9 cellular contexts compared by ENCODE assay signal in genomic region chr17:78337244-78338109, GRCh38. TPM values are rescaled to one million over a fixed set of nuclear protein-coding genes. Genes with fewer than 3 reads are reported as not detected.
DNase-seq lines count a peak whose midpoint lies in the region; ATAC-seq and TF ChIP-seq lines count a peak whose summit lies in the region.
"Had no signal": no experiment of that assay in that cellular context is flagged by ENCODE, and none has a peak within 500 bp of the region (broad histone marks: within the 10 kb centered on the region; RNA-seq: fewer than 3 reads in every experiment).

No MANE protein-coding gene starts in this region.

- no peak overlapping the region for H3K4me3 ChIP-seq in HL-60 (replicated peaks; ENCODE audit: insufficient read depth, low read length)
- H3K4me3 ChIP-seq in choroid plexus epithelial cell (ENCODE audit: low read depth, low read length): no peak overlapping the region
- H3K4me3 ChIP-seq in subcutaneous abdominal adipose tissue (ENCODE audit: low read depth in 1 of 5, low read length in 5 of 5): no peak overlapping the region

- H3K36me3 ChIP-seq in subcutaneous abdominal adipose tissue (ENCODE audit: control insufficient read depth in 5 of 5, insufficient read depth in 5 of 5, low read length in 5 of 5): no peaks in the 10 kb centered on the region

- peaks cover 49% of the 10 kb centered on the region for H3K4me1 Mint-ChIP-seq in activated naive CD4-positive, alpha-beta T cell treated with anti-CD3 and anti-CD28 coated beads for 36 hours (ENCODE audit: low read depth)
- peaks cover 55% of the 10 kb centered on the region for H3K4me1 Mint-ChIP-seq in activated naive CD4-positive, alpha-beta T cell treated with anti-CD3 and anti-CD28 coated beads, Interleukin-2, amount 10 ng/mL, durations not matched to agents 7 days and 5 days

- H3K27me3 ChIP-seq in HL-60 (ENCODE audit: insufficient read depth, poor library complexity, severe bottlenecking): peaks cover 10% of the 10 kb centered on the region
- peaks cover 0 to 2% (median 0%) of the 10 kb centered on the region in 5 donors for H3K27me3 ChIP-seq in subcutaneous abdominal adipose tissue (ENCODE audit: control insufficient read depth in 5 of 5, insufficient read depth in 4 of 5, low read length in 5 of 5)

- no peaks in the 10 kb centered on the region for H3K27me3 Mint-ChIP-seq in activated naive CD4-positive, alpha-beta T cell treated with anti-CD3 and anti-CD28 coated beads for 36 hours (ENCODE audit: low read depth)
- peaks cover 45% of the 10 kb centered on the region for H3K27me3 Mint-ChIP-seq in activated naive CD4-positive, alpha-beta T cell treated with anti-CD3 and anti-CD28 coated beads, Interleukin-2, amount 10 ng/mL, durations not matched to agents 7 days and 5 days

- CTCF ChIA-PET in activated naive CD4-positive, alpha-beta T cell treated with anti-CD3 and anti-CD28 coated beads for 36 hours (lab: Charles Lee): no interaction called here
- CTCF ChIA-PET in activated naive CD4-positive, alpha-beta T cell treated with anti-CD3 and anti-CD28 coated beads, Interleukin-2, amount 10 ng/mL, durations not matched to agents 7 days and 5 days (lab: Charles Lee): no interaction called here

- H3K27ac ChIP-seq in HL-60 (replicated peaks): no peak overlapping the region
- H3K27ac ChIP-seq in subcutaneous abdominal adipose tissue (ENCODE audit: low read depth, low read length): peak overlapping the region; percentile 27

- intact Hi-C loops in activated naive CD4-positive, alpha-beta T cell treated with anti-CD3 and anti-CD28 coated beads for 36 hours (cut with micrococcal nuclease): no loop called here

- H3K27ac Mint-ChIP-seq in activated naive CD4-positive, alpha-beta T cell treated with anti-CD3 and anti-CD28 coated beads for 36 hours: peak overlapping the region; percentile 44
- no peak overlapping the region for H3K27ac Mint-ChIP-seq in activated naive CD4-positive, alpha-beta T cell treated with anti-CD3 and anti-CD28 coated beads, Interleukin-2, amount 10 ng/mL, durations not matched to agents 7 days and 5 days

- TF ChIP-seq CTCF in HL-60 (IDR thresholded peaks at IDR 0.05; ENCODE audit: insufficient read depth, low read length) (no peak), choroid plexus epithelial cell (conservative IDR thresholded peaks at IDR 0.05; ENCODE audit: low read depth, low read length) (no peak)

- ATAC-seq in GM21737 (IDR thresholded peaks at IDR 0.05; ENCODE audit: unreplicated experiment): no peak
- no peak for ATAC-seq in HG03571 (IDR thresholded peaks at IDR 0.05; ENCODE audit: unreplicated experiment)

- peak overlapping the region in 1 of 5 donors; percentile 28 for H3K9ac ChIP-seq in subcutaneous abdominal adipose tissue (ENCODE audit: low read length in 5 of 5)

- no peaks in the 10 kb centered on the region for H3K36me3 Mint-ChIP-seq in activated naive CD4-positive, alpha-beta T cell treated with anti-CD3 and anti-CD28 coated beads for 36 hours (ENCODE audit: low read depth)
- no peaks in the 10 kb centered on the region for H3K36me3 Mint-ChIP-seq in activated naive CD4-positive, alpha-beta T cell treated with anti-CD3 and anti-CD28 coated beads, Interleukin-2, amount 10 ng/mL, durations not matched to agents 7 days and 5 days

- H3K4me3 Mint-ChIP-seq in activated naive CD4-positive, alpha-beta T cell treated with anti-CD3 and anti-CD28 coated beads for 36 hours: no peak overlapping the region
- no peak overlapping the region for H3K4me3 Mint-ChIP-seq in activated naive CD4-positive, alpha-beta T cell treated with anti-CD3 and anti-CD28 coated beads, Interleukin-2, amount 10 ng/mL, durations not matched to agents 7 days and 5 days

- DNase-seq in activated naive CD4-positive, alpha-beta T cell treated with anti-CD3 and anti-CD28 coated beads for 36 hours: no peak
- DNase-seq in activated naive CD4-positive, alpha-beta T cell treated with anti-CD3 and anti-CD28 coated beads, Interleukin-2, amount 10 ng/mL, durations not matched to agents 7 days and 5 days: no peak
- DNase-seq in HL-60 (ENCODE audit: low read depth in 1 of 2, low spot score in 1 of 2) (peak; percentile 23 to 71), choroid plexus epithelial cell (ENCODE audit: low read depth) (peak; percentile 75)
- no peak for DNase-seq in stimulated activated CD4-positive, alpha-beta T cell treated with anti-CD3 and anti-CD28 coated beads, Interleukin-4, amount 100 ng/mL, for 1 hour
- DNase-seq: NCI-H524 had no signal

- peaks cover 4 to 20% (median 17%) of the 10 kb centered on the region in 5 donors for H3K4me1 ChIP-seq in subcutaneous abdominal adipose tissue (ENCODE audit: control insufficient read depth in 5 of 5, insufficient read depth in 5 of 5, low read length in 5 of 5)

- no peaks in the 10 kb centered on the region for H3K9me3 Mint-ChIP-seq in activated naive CD4-positive, alpha-beta T cell treated with anti-CD3 and anti-CD28 coated beads for 36 hours
- no peaks in the 10 kb centered on the region for H3K9me3 Mint-ChIP-seq in activated naive CD4-positive, alpha-beta T cell treated with anti-CD3 and anti-CD28 coated beads, Interleukin-2, amount 10 ng/mL, durations not matched to agents 7 days and 5 days

- H3K9me3 ChIP-seq in subcutaneous abdominal adipose tissue (ENCODE audit: control insufficient read depth in 5 of 5, low read length in 5 of 5): no peaks in the 10 kb centered on the region

RNA-seq across cellular contexts. Expression of gene SOCS3, which starts 22.4 kb away (rescaled TPM):
- total RNA-seq in activated naive CD4-positive, alpha-beta T cell treated with anti-CD3 and anti-CD28 coated beads for 36 hours: 100 to 1,000 TPM; 281 to 290 TPM

RNA-seq across cellular contexts. Expression of gene PGS1, which starts 41.0 kb away (rescaled TPM):
- total RNA-seq in activated naive CD4-positive, alpha-beta T cell treated with anti-CD3 and anti-CD28 coated beads for 36 hours: 10 to 100 TPM; 69.0 to 73.1 TPM

Comparison
In these comparisons a context has a peak if more than half of its experiments do, and no peak if none do; other contexts are left out.
1. DNase-seq: peak in HL-60 (2 of 2) and choroid plexus epithelial cell (single experiment); none in activated naive CD4-positive, alpha-beta T cell treated with anti-CD3 and anti-CD28 coated beads for 36 hours (single experiment), activated naive CD4-positive, alpha-beta T cell treated with anti-CD3 and anti-CD28 coated beads, Interleukin-2, amount 10 ng/mL, durations not matched to agents 7 days and 5 days (single experiment) and stimulated activated CD4-positive, alpha-beta T cell treated with anti-CD3 and anti-CD28 coated beads, Interleukin-4, amount 100 ng/mL, for 1 hour (single experiment).